In the genomic region with DNA sequence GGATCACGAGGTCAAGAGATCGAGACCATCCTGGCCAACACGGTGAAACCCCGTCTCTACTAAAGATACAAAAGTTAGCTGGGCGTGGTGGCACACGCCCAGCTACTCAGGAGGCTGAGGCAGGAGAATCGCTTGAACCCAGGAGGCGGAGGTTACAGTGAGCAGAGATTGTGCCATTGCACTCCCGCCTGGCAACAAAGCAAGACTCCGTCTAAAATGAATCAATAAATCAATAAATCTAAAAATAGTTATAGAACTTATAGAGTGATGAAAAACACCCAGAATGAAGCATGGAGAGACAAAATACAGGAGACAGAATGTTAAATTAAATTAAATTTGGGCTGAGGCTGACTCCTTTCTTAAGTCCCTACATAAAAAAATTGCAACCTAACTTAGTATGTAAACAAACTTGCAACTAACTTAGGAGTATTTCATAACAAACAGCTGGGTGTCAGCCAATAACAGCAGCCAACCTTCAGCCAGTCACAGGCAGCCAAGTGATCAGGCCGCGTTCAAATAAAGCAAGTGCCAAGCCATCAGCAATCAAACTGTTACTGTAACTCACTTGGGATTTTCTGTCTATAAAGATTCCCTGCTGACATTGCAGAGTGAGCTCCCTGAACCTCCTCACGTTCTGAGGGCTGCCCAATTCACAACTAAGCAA, we compare ENCODE assay signal across 21 cellular contexts. TPM values are rescaled to one million over a fixed set of nuclear protein-coding genes. Genes with fewer than 3 reads are reported as not detected.
DNase-seq lines count a peak whose midpoint lies in the region; FAIRE-seq and TF ChIP-seq lines count a peak whose summit lies in the region.
"Had no signal": no experiment of that assay in that cellular context is flagged by ENCODE, and none has a peak within 500 bp of the region (broad histone marks: within the 10 kb centered on the region; RNA-seq: fewer than 3 reads in every experiment).

No MANE protein-coding gene starts in this region.

- H3K36me3 ChIP-seq in GM23248 (ENCODE audit: low read depth) = no peaks in the 10 kb centered on the region
- no peaks in the 10 kb centered on the region for H3K36me3 ChIP-seq in bronchial epithelial cell (ENCODE audit: control insufficient read depth, insufficient read depth, low read length)
- H3K36me3 ChIP-seq: HAP-1 had no signal

- FAIRE-seq in bronchial epithelial cell (lab: Jason Lieb, UNC) = no peak
- FAIRE-seq: A204.1, GM12878, GM18507 had no signal

- no peaks in the 10 kb centered on the region for H3K4me1 ChIP-seq in GM23248 (ENCODE audit: insufficient read depth)
- H3K4me1 ChIP-seq: Caco-2, HAP-1 had no signal

- WGBS in GM23248 (ENCODE audit: low coverage in 1 of 2, low lambda C conversion rate in 2 of 2, missing lambda C conversion rate in 2 of 2), 2 experiments = 53 to 60% methylated on average over 13 of the region's 13 CpGs

- H3K27ac ChIP-seq in GM23248 = no peak overlapping the region

- no peaks in the 10 kb centered on the region for H3K9me3 ChIP-seq in GM23248 (ENCODE audit: low read depth)
- H3K9me3 ChIP-seq: Caco-2, HAP-1 had no signal

- no peak overlapping the region for H3K9ac ChIP-seq in GM23248

- H3K27me3 ChIP-seq in GM23248 (replicated peaks; ENCODE audit: insufficient read depth) = no peaks in the 10 kb centered on the region; the same call in 1 of the 2 replicates
- H3K27me3 ChIP-seq in bronchial epithelial cell (ENCODE audit: control insufficient read depth, insufficient read depth, low read length) = no peaks in the 10 kb centered on the region

- no peaks in the 10 kb centered on the region for H4K20me1 ChIP-seq in GM23248 (ENCODE audit: insufficient read depth)

- H3K4me2 ChIP-seq in GM23248 (ENCODE audit: unreplicated experiment) = no peak overlapping the region

- peak; percentile 15 for DNase-seq in GM23248
- DNase-seq in bronchial epithelial cell (ENCODE audit: low read depth) = peak; percentile 42
- peak; percentile 72 for DNase-seq in fibroblast of villous mesenchyme (ENCODE audit: low read depth)
- DNase-seq in mucosa of gallbladder (ENCODE audit: low spot score) = peak; percentile 49
- DNase-seq in activated CD4-positive, alpha-beta T cell treated with anti-CD3 and anti-CD28 coated beads, Interleukin-2, amount 50 U/mL, for 48 hours = no peak
- no peak for DNase-seq in stimulated activated CD4-positive, alpha-beta T cell treated with anti-CD3 and anti-CD28 coated beads, Interleukin-4, amount 100 ng/mL, for 24 hours
- no peak for DNase-seq in NCI-H146 (lab: John Stamatoyannopoulos, UW)
- no peak for DNase-seq in activated naive CD4-positive, alpha-beta T cell (lab: John Stamatoyannopoulos, UW)
- DNase-seq: Caco-2; NCI-H1048; NCI-H1694; NCI-H2107; NCI-H226; NCI-H526; NK-92 treated with Interleukin-12 subunit alpha and Interleukin-12 subunit beta, amount 100 ng/mL, for 24 hours; PC-3 had no signal

- H3K79me2 ChIP-seq in GM23248 (ENCODE audit: insufficient read depth) = no peaks in the 10 kb centered on the region

- H3K4me3 ChIP-seq in GM23248 = no peak overlapping the region
- H3K4me3 ChIP-seq in bronchial epithelial cell (ENCODE audit: low read depth, low read length) = no peak overlapping the region
- H3K4me3 ChIP-seq in fibroblast of villous mesenchyme (ENCODE audit: low read depth, low read length) = no peak overlapping the region
- H3K4me3 ChIP-seq: GM12878, HAP-1 had no signal

- no peak overlapping the region for H2AFZ ChIP-seq in GM23248

- peaks cover 5% of the 10 kb centered on the region; the same call in 1 of the 2 replicates for H3F3A ChIP-seq in GM23248 (ENCODE audit: insufficient read depth)

- TF ChIP-seq CTCF in bronchial epithelial cell (IDR thresholded peaks at IDR 0.05; ENCODE audit: insufficient read depth, low read length, severe bottlenecking) (no peak), fibroblast of villous mesenchyme (IDR thresholded peaks at IDR 0.05; ENCODE audit: insufficient read depth, low read depth, low read length) (no peak)

- in situ Hi-C loops in GM23248 (cut with MboI) = loop anchor here (5.0 to 25.0 kb wide), 2 partner anchors 68 to 788 kb away; no protein-coding TSS in a partner anchor

- no peaks in the 10 kb centered on the region for H3K9me2 ChIP-seq in GM23248 (ENCODE audit: insufficient read depth)

RNA-seq across cellular contexts. Expression of gene TP53AIP1, which starts 7.3 kb away (rescaled TPM):
- not detected in 2 replicates for total RNA-seq in GM23248 (2014; rRNA removed; shearing (Covaris generic))
- not detected in 2 replicates for polyA plus RNA-seq in GM23248 (2016; fragmentation: Nextera tagmentation; extraction: Ambion mirVana)
- total RNA-seq in bronchial epithelial cell = 1.3 and 4.6 TPM in 2 replicates
- total RNA-seq in fibroblast of villous mesenchyme = not detected in 2 replicates
- not detected for total RNA-seq in mucosa of gallbladder
- total RNA-seq: GM12878 had no signal
- polyA plus RNA-seq: CD14-positive monocyte had no signal

RNA-seq across cellular contexts. Expression of gene KCNJ5, which starts 58.8 kb away (rescaled TPM):
- total RNA-seq in GM23248 (2014; rRNA removed; shearing (Covaris generic)) = under 0.01 TPM in 1 of 2 replicates, not detected in the other
- not detected in 2 replicates for polyA plus RNA-seq in GM23248 (2016; fragmentation: Nextera tagmentation; extraction: Ambion mirVana)
- total RNA-seq in bronchial epithelial cell (13.2 and 15.5 TPM in 2 replicates), fibroblast of villous mesenchyme (under 0.01 TPM in 1 of 2 replicates, not detected in the other), mucosa of gallbladder (1.6 TPM)
- total RNA-seq: Caco-2, GM12878, PC-3 had no signal
- polyA plus RNA-seq: CD14-positive monocyte had no signal

Comparison
In these comparisons a context has a peak if more than half of its experiments do, and no peak if none do; other contexts are left out.
1. DNase-seq: peak in GM23248 (single experiment), bronchial epithelial cell (single experiment), fibroblast of villous mesenchyme (single experiment) and mucosa of gallbladder (single experiment); none in activated CD4-positive, alpha-beta T cell treated with anti-CD3 and anti-CD28 coated beads, Interleukin-2, amount 50 U/mL, for 48 hours (0 of 2), stimulated activated CD4-positive, alpha-beta T cell treated with anti-CD3 and anti-CD28 coated beads, Interleukin-4, amount 100 ng/mL, for 24 hours (single experiment), NCI-H146 (single experiment) and activated naive CD4-positive, alpha-beta T cell (0 of 4).